In the genomic region with DNA sequence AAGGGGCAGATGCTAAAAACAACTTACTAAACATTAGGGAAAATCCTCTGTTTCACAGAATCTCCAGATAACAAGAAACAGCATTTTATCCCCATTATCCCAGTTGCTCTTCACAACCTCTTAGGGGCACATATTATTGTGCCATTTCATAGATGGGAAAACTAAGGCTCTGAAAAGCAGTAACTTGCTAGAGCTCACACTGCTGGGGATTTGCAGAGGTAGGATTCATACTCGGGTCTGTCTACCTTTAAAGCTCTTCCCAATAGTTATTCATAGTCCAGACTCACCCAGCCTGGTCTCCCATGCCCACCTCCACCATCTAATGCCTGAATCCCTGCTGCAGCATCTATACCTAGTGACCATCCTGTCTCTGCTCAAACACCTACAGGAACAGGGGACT, we compare ENCODE assay signal across 7 cellular contexts.
"Had no signal": no experiment of that assay in that cellular context is flagged by ENCODE, and none has a peak within 500 bp of the region (broad histone marks: within the 10 kb centered on the region; RNA-seq: fewer than 3 reads in every experiment).

No MANE protein-coding gene starts in this region.

- H3K9ac ChIP-seq: KMS-11 had no signal

- ATAC-seq: HepG2 had no signal

- FAIRE-seq: HepG2, HTR-8/SVneo had no signal

- H3K4me2 ChIP-seq: KMS-11 had no signal

- DNase-seq: IMR-90, KBM-7, KG1 had no signal

- H3K27ac ChIP-seq: HL-60, KMS-11 had no signal
